In the genomic region with DNA sequence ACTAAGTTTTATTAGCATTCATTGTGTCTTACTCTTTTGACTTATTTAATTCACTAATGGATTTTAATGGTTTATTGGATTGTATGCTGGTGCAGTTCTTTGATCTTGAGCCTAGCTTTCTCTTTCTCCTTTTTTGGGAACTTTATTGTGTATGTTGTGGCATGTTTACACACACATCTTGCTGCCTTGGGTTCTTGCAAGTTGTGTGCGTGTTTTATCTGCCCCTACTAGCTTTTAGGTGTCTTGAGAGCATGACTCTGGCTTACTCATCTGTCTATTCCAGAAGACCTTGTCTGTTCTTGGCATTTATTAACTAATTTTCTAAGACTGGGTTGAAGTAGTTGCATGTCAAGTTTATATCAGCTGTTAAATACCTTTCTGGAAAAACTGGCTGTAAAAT, we compare ENCODE assay signal across 9 cellular contexts. TPM values are rescaled to one million over a fixed set of nuclear protein-coding genes. Genes with fewer than 3 reads are reported as not detected.
DNase-seq lines count a peak whose midpoint lies in the region; FAIRE-seq and TF ChIP-seq lines count a peak whose summit lies in the region.
"Had no signal": no experiment of that assay in that cellular context is flagged by ENCODE, and none has a peak within 500 bp of the region (broad histone marks: within the 10 kb centered on the region; RNA-seq: fewer than 3 reads in every experiment).

No MANE protein-coding gene starts in this region.

- H2AFZ ChIP-seq in neuronal stem cell (ENCODE audit: low read length), result no peak overlapping the region

- H3K9me3 ChIP-seq in muscle layer of colon (ENCODE audit: low read length) (no peaks in the 10 kb centered on the region), neuronal stem cell (replicated peaks in 1 of 2; ENCODE audit: control insufficient read depth in 2 of 2, insufficient read depth in 1 of 2, low read depth in 1 of 2, low read length in 2 of 2) (no peaks in the 10 kb centered on the region)

- CTCF ChIA-PET in AG04449 (lab: Yijun Ruan, JAX), result interaction anchor here (0.7 to 2.5 kb wide), 6 partner anchors 10 to 53 kb away, joined by 3 to 11 read pairs (median 8); a partner anchor contains a TSS

- no peak overlapping the region for H3K23ac ChIP-seq in neuronal stem cell (ENCODE audit: low read depth, low read length, poor library complexity)

- no peaks in the 10 kb centered on the region for H3K9me3 Mint-ChIP-seq in IgD-negative memory B cell

- H2BK15ac ChIP-seq in neuronal stem cell (ENCODE audit: low read length), result no peak overlapping the region

- no peak overlapping the region for H2BK5ac ChIP-seq in neuronal stem cell (ENCODE audit: low read length)

- no peak overlapping the region for H4K91ac ChIP-seq in neuronal stem cell (ENCODE audit: low read depth, low read length, poor library complexity)

- TF ChIP-seq CTCF in AG04449 (IDR thresholded peaks at IDR 0.05; ENCODE audit: insufficient read depth, low read length, missing control alignments) (no peak), cardiac fibroblast (IDR thresholded peaks at IDR 0.05; ENCODE audit: low read depth, low read length) (no peak)

- peaks cover 35 to 49% (median 36%) of the 10 kb centered on the region in 3 donors for H3K4me1 Mint-ChIP-seq in IgD-negative memory B cell

- no peak overlapping the region for H2BK12ac ChIP-seq in neuronal stem cell (ENCODE audit: low read length)

- H3K36me3 Mint-ChIP-seq in IgD-negative memory B cell, result peaks cover 4% of the 10 kb centered on the region

- H3K27me3 Mint-ChIP-seq in IgD-negative memory B cell, result peaks cover 1% of the 10 kb centered on the region

- H3K4me1 ChIP-seq in muscle layer of colon (ENCODE audit: insufficient read depth, low read length) (peaks cover 32% of the 10 kb centered on the region), neuronal stem cell (ENCODE audit: control insufficient read depth in 2 of 2, insufficient read depth in 1 of 2, low read depth in 1 of 2, low read length in 2 of 2) (peaks cover 6 to 13% of the 10 kb centered on the region in 2 donors)

- POLR2A ChIA-PET in AG04449 (lab: Yijun Ruan, JAX), result no interaction called here

- H3K9ac ChIP-seq in muscle layer of colon (ENCODE audit: low read length) (peak overlapping the region; percentile 84), neuronal stem cell (ENCODE audit: low read depth, low read length, poor library complexity) (no peak overlapping the region)

- no peak overlapping the region for H4K8ac ChIP-seq in neuronal stem cell (ENCODE audit: low read depth, low read length)

- WGBS in neuronal stem cell (ENCODE audit: extremely low coverage in 2 of 2, insufficient read length in 2 of 2, insufficient replicate concordance in 1 of 2), 2 donors, result no CpG with 5 or more reads among the region's 1 CpG

- peaks cover under 1% of the 10 kb centered on the region for H3K36me3 ChIP-seq in muscle layer of colon (ENCODE audit: insufficient read depth, low read length)
- H3K36me3 ChIP-seq in neuronal stem cell (replicated peaks in 1 of 2; ENCODE audit: control insufficient read depth in 2 of 2, insufficient read depth in 2 of 2, low read length in 2 of 2), result peaks cover 2 to 49% of the 10 kb centered on the region in 2 donors

- peaks cover 5% of the 10 kb centered on the region for H3K79me1 ChIP-seq in neuronal stem cell (ENCODE audit: low read depth, low read length)

- H3K27ac Mint-ChIP-seq in IgD-negative memory B cell, result peak overlapping the region; percentile 7 to 72 (median 17)

- no peak for DNase-seq in AG04449 (ENCODE audit: low read depth, low spot score)
- peak; percentile 33 to 78 for DNase-seq in cardiac fibroblast (ENCODE audit: low read depth in 2 of 2)
- no peak for DNase-seq in GM12891 (ENCODE audit: insufficient read length, low spot score)
- DNase-seq in neuronal stem cell (ENCODE audit: low spot score), result no peak
- no peak for DNase-seq in NCI-H2081 treated with DMSO at 0.1 percent for 48 hours (lab: John Stamatoyannopoulos, UW)
- no peak for DNase-seq in NCI-H345 treated with DMSO at 0.1 percent for 48 hours (lab: John Stamatoyannopoulos, UW; ENCODE audit: unreplicated experiment)
- DNase-seq: effector CD8-positive, alpha-beta T cell had no signal

- H3K4me3 Mint-ChIP-seq in IgD-negative memory B cell, result peak overlapping the region; percentile 82 to 97 (median 92)

- no peak overlapping the region for H2AK5ac ChIP-seq in neuronal stem cell (ENCODE audit: low read depth, low read length)

- H3K4ac ChIP-seq in neuronal stem cell (ENCODE audit: low read length), result no peak overlapping the region

- H3K4me3 ChIP-seq in AG04449 (ENCODE audit: low read depth, low read length) (peak overlapping the region; percentile 82), cardiac fibroblast (replicated peaks in 1 of 2; ENCODE audit: low read depth in 2 of 2, low read length in 2 of 2) (peak overlapping the region; percentile 77 to 88), muscle layer of colon (ENCODE audit: low read depth in 1 of 2, low read length in 2 of 2) (peak overlapping the region in 1 of 2 donors; percentile 81), neuronal stem cell (ENCODE audit: low read length in 2 of 2) (peak overlapping the region in 1 of 2 donors; percentile 79)

- no peak overlapping the region for H3K4me2 ChIP-seq in neuronal stem cell (ENCODE audit: insufficient read depth, low read length, poor library complexity, severe bottlenecking)

- no peak overlapping the region for H2BK120ac ChIP-seq in neuronal stem cell (ENCODE audit: low read depth, low read length)

- no peak for FAIRE-seq in GM12891 (lab: Jason Lieb, UNC)

- H3K27ac ChIP-seq in muscle layer of colon (ENCODE audit: low read depth, low read length) (peak overlapping the region; percentile 99), neuronal stem cell (replicated peaks; ENCODE audit: low read length) (no peak overlapping the region)

- H3K14ac ChIP-seq in neuronal stem cell (ENCODE audit: low read length), result no peak overlapping the region

- TF ChIP-seq POLR2A in GM12891 (IDR thresholded peaks at IDR 0.05; ENCODE audit: low read depth, low read length), result no peak

- no peak overlapping the region for H3K18ac ChIP-seq in neuronal stem cell (ENCODE audit: low read length)

- H3K27me3 ChIP-seq in muscle layer of colon (ENCODE audit: control insufficient read depth in 1 of 2, insufficient read depth in 2 of 2, low read length in 2 of 2) (no peaks in the 10 kb centered on the region), neuronal stem cell (ENCODE audit: control insufficient read depth in 3 of 3, insufficient read depth in 3 of 3, low read depth in 1 of 3, low read length in 3 of 3) (peaks cover 0 to 2% (median 0%) of the 10 kb centered on the region in 3 experiments)

TF ChIP-seq in GM12891, 5 proteins besides CTCF, POLR2A, EP300 and RAD21:
- TF ChIP-seq POLR2AphosphoS5 (IDR thresholded peaks at IDR 0.05; ENCODE audit: low read depth, low read length), result no peak
- TF ChIP-seq TAF1 (IDR thresholded peaks at IDR 0.05; ENCODE audit: low read depth, low read length), result no peak
- no peak for TF ChIP-seq POU2F2 (IDR thresholded peaks at IDR 0.05; ENCODE audit: low read depth, low read length)

RNA-seq across cellular contexts. Expression of a gene that starts 2.7 kb away (rescaled TPM):
- polyA plus RNA-seq in IgD-negative memory B cell, result 56.1 TPM
- polyA plus RNA-seq in GM12891 (2012; ENCODE audit: low read depth, missing spikeins), result 26.8 TPM
- polyA plus RNA-seq in neuronal stem cell (2013, experiment 1 of 2), result 29.4 TPM
- 31.3 TPM for polyA plus RNA-seq in neuronal stem cell (2013, experiment 2 of 2)

RNA-seq across cellular contexts. Expression of a gene that starts 52.4 kb away (rescaled TPM):
- polyA plus RNA-seq in IgD-negative memory B cell, result 19.7 TPM
- polyA plus RNA-seq in GM12891 (2012; ENCODE audit: low read depth, missing spikeins), result 4.3 TPM
- polyA plus RNA-seq in neuronal stem cell (2013, experiment 1 of 2), result 11.9 TPM
- 11.9 TPM for polyA plus RNA-seq in neuronal stem cell (2013, experiment 2 of 2)

Comparison
In these comparisons a context has a peak if more than half of its experiments do, and no peak if none do; other contexts are left out.
1. DNase-seq: peak in cardiac fibroblast (2 of 2); none in AG04449 (single experiment), GM12891 (single experiment), neuronal stem cell (single experiment), NCI-H2081 treated with DMSO at 0.1 percent for 48 hours (single experiment) and NCI-H345 treated with DMSO at 0.1 percent for 48 hours (single experiment).